ENCODE assay signal across 26 cellular contexts in the genomic region with DNA sequence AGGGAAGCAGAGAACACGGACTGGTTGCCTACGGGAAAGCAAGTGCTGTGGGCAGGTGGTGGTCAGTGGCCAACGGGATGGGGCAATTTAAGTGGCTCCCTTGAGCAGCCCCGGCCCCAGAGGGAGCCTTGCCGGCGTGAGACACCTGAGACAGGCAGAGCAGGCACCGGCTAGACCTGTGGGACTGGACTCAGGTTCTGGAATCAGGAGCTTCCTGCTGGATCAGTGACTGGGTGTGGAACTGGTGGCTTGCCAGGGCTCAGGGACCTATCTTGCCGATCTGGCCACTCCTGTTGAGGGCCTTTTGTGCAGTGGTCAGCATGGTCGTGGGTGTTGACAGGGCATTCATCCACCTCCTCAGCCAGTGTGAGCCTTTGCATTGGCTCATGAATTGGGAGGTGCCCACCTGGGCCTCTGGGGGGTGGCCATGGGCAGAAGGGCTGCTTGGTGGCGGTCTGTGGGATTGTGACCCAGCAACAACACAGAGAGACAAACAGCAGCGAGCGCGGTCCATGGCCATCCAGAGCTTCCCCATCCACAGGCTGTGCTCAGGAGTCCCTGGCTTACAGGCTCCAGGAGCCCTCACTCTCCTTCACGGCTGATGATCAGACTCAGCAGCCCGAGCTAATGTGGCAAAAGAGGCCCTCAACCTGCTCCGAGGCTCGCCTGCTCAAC.
"Had no signal": no experiment of that assay in that cellular context is flagged by ENCODE, and none has a peak within 500 bp of the region (broad histone marks: within the 10 kb centered on the region; RNA-seq: fewer than 3 reads in every experiment).

No MANE protein-coding gene starts in this region.

- H3K9me3 ChIP-seq: MG63 had no signal

- H3K4me1 Mint-ChIP-seq: activated CD4-positive, alpha-beta T cell treated with anti-CD3 and anti-CD28 coated beads, Interleukin-2, amount 10 ng/mL, durations not matched to agents 24 days and 14 days; IgD-negative memory B cell had no signal

- DNase-seq: activated CD4-positive, alpha-beta T cell treated with anti-CD3 and anti-CD28 coated beads, Interleukin-2, amount 10 ng/mL, durations not matched to agents 24 days and 14 days; activated CD4-positive, alpha-beta T cell treated with anti-CD3 and anti-CD28 coated beads, Interleukin-2, amount 50 U/mL, for 48 hours; activated CD8-positive, alpha-beta memory T cell treated with anti-CD3 and anti-CD28 coated beads for 24 hours; activated effector memory CD4-positive, alpha-beta T cell treated with anti-CD3 and anti-CD28 coated beads, Interleukin-2, amount 50 U/mL, for 16 hours; activated naive CD4-positive, alpha-beta T cell treated with anti-CD3 and anti-CD28 coated beads for 36 hours; activated T-cell treated with anti-CD3 and anti-CD28 coated beads, Interleukin-2, amount 50 U/mL, for 4 hours; amygdala; brain microvascular endothelial cell; MG63; MV-4-11; NCI-H1092 treated with DMSO at 0.1 percent for 48 hours; NCI-H1417 treated with DMSO at 0.1 percent for 48 hours; NCI-H1694; NCI-H2029; NCI-H2107; NCI-H510A treated with DMSO at 0.1 percent for 48 hours; NCI-H69; NK-92 treated with Interleukin-12 subunit alpha and Interleukin-12 subunit beta, amount 100 ng/mL, for 24 hours; OCI-M1; SHP77 treated with DMSO at 0.1 percent for 48 hours had no signal

- H3K4me3 Mint-ChIP-seq: activated CD4-positive, alpha-beta T cell treated with anti-CD3 and anti-CD28 coated beads, Interleukin-2, amount 10 ng/mL, durations not matched to agents 24 days and 14 days; activated naive CD4-positive, alpha-beta T cell treated with anti-CD3 and anti-CD28 coated beads for 36 hours; activated naive CD8-positive, alpha-beta T cell; activated T-cell treated with anti-CD3 and anti-CD28 coated beads, Interleukin-2, amount 50 U/mL, for 4 hours; IgD-negative memory B cell; T-helper 1 cell treated with Interleukin-12 subunit alpha and Interleukin-12 subunit beta and Interleukin-4 antibody, amounts not matched to agents 30 μg/mL and 1 μg/mL, for 36 hours had no signal

- H3K36me3 ChIP-seq: brain microvascular endothelial cell, cardiac muscle cell, MG63 had no signal

- H3K4me2 ChIP-seq: KMS-11 had no signal

- H3K27ac ChIP-seq: brain microvascular endothelial cell, cardiac muscle cell, KMS-11 had no signal

- H3K27me3 Mint-ChIP-seq: IgD-negative memory B cell had no signal

- H3K9me3 Mint-ChIP-seq: activated CD4-positive, alpha-beta T cell treated with anti-CD3 and anti-CD28 coated beads, Interleukin-2, amount 10 ng/mL, durations not matched to agents 24 days and 14 days; activated naive CD4-positive, alpha-beta T cell treated with anti-CD3 and anti-CD28 coated beads for 36 hours; activated T-cell treated with anti-CD3 and anti-CD28 coated beads, Interleukin-2, amount 50 U/mL, for 4 hours; T-helper 1 cell treated with Interleukin-12 subunit alpha and Interleukin-12 subunit beta and Interleukin-4 antibody, amounts not matched to agents 30 μg/mL and 1 μg/mL, for 36 hours had no signal

- H3K27ac Mint-ChIP-seq: activated CD4-positive, alpha-beta T cell treated with anti-CD3 and anti-CD28 coated beads, Interleukin-2, amount 10 ng/mL, durations not matched to agents 24 days and 14 days; activated naive CD4-positive, alpha-beta T cell treated with anti-CD3 and anti-CD28 coated beads for 36 hours; activated naive CD8-positive, alpha-beta T cell; IgD-negative memory B cell; T-helper 1 cell treated with Interleukin-12 subunit alpha and Interleukin-12 subunit beta and Interleukin-4 antibody, amounts not matched to agents 30 μg/mL and 1 μg/mL, for 36 hours had no signal

- H3K36me3 Mint-ChIP-seq: activated naive CD8-positive, alpha-beta T cell; IgD-negative memory B cell had no signal

- H3K27me3 ChIP-seq: brain microvascular endothelial cell, cardiac muscle cell, MG63 had no signal

- H3K9ac ChIP-seq: KMS-11 had no signal

- ATAC-seq: activated CD4-positive, CD25-positive, alpha-beta regulatory T cell treated with anti-CD3 and anti-CD28 coated beads, Interleukin-2, amount 50 U/mL, for 24 hours; activated T-cell treated with anti-CD3 and anti-CD28 coated beads, Interleukin-2, amount 50 U/mL, for 4 hours had no signal

- H3K4me3 ChIP-seq: cardiac muscle cell, MG63 had no signal
